29 cellular contexts compared by ENCODE assay signal in the genomic region with DNA sequence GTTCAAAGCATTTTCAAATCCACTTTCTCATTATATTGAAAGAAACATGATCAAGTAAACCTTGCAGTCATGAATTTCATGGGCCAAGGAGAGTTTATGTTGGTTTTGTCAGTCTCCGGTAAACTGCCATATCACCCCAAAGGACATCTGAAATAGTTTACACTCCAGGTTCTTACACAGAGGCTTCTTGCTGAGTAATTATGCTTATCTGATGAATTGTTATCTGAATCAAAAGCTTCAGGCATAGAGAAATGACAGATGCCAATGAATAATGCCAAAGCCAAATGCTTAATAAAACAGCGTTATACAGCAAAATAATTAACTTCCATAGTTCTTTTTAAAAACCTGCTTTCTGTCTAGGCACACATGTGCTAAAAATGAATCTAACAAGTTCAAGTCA.
"Had no signal": no experiment of that assay in that cellular context is flagged by ENCODE, and none has a peak within 500 bp of the region (broad histone marks: within the 10 kb centered on the region; RNA-seq: fewer than 3 reads in every experiment).

No MANE protein-coding gene starts in this region.

- FAIRE-seq: astrocyte, endometrium, endothelial cell of umbilical vein, frontal cortex had no signal

- H3K4me1 Mint-ChIP-seq: activated T-helper 17 cell treated with anti-CD3 and anti-CD28 coated beads, Interleukin-2, amount 50 U/mL, for 72 hours; T-helper 17 cell had no signal

- H3K4me1 ChIP-seq: colonic mucosa, esophagus squamous epithelium had no signal

- H3K27ac Mint-ChIP-seq: activated CD8-positive, alpha-beta T cell treated with anti-CD3 and anti-CD28 coated beads for 36 hours; activated naive CD8-positive, alpha-beta T cell; activated T-helper 17 cell treated with anti-CD3 and anti-CD28 coated beads, Interleukin-2, amount 50 U/mL, for 72 hours; T-helper 17 cell; T-helper 2 cell treated with Interferon-gamma antibody and Interleukin-4, amounts not matched to agents 5 μg/mL and 100 μg/mL, for 36 hours; WTC11 had no signal

- H3K36me3 ChIP-seq: colonic mucosa, esophagus squamous epithelium had no signal

- H3K4me3 ChIP-seq: colonic mucosa, esophagus squamous epithelium had no signal

- H3K4me3 Mint-ChIP-seq: activated CD8-positive, alpha-beta T cell treated with anti-CD3 and anti-CD28 coated beads for 36 hours; activated naive CD8-positive, alpha-beta T cell; activated T-cell treated with anti-CD3 and anti-CD28 coated beads, Interleukin-2, amount 50 U/mL, for 4 hours; activated T-helper 17 cell treated with anti-CD3 and anti-CD28 coated beads, Interleukin-2, amount 50 U/mL, for 72 hours; T-helper 17 cell; T-helper 2 cell treated with Interferon-gamma antibody and Interleukin-4, amounts not matched to agents 5 μg/mL and 100 μg/mL, for 36 hours; WTC11 had no signal

- H3K27ac ChIP-seq: colonic mucosa, epithelial cell of prostate, esophagus squamous epithelium had no signal

- H3K27me3 ChIP-seq: colonic mucosa, esophagus squamous epithelium had no signal

- H3K9me3 Mint-ChIP-seq: activated T-cell treated with anti-CD3 and anti-CD28 coated beads, Interleukin-2, amount 50 U/mL, for 4 hours; activated T-helper 17 cell treated with anti-CD3 and anti-CD28 coated beads, Interleukin-2, amount 50 U/mL, for 72 hours; T-helper 2 cell treated with Interferon-gamma antibody and Interleukin-4, amounts not matched to agents 5 μg/mL and 100 μg/mL, for 36 hours had no signal

- H3K9me3 ChIP-seq: colonic mucosa, esophagus squamous epithelium had no signal

- H3K27me3 Mint-ChIP-seq: activated CD8-positive, alpha-beta T cell treated with anti-CD3 and anti-CD28 coated beads for 36 hours; activated T-helper 17 cell treated with anti-CD3 and anti-CD28 coated beads, Interleukin-2, amount 50 U/mL, for 72 hours; T-helper 17 cell had no signal

- ATAC-seq: activated CD4-positive, CD25-positive, alpha-beta regulatory T cell treated with anti-CD3 and anti-CD28 coated beads, Interleukin-2, amount 50 U/mL, for 24 hours; activated CD8-positive, alpha-beta T cell treated with anti-CD3 and anti-CD28 coated beads for 36 hours; activated T-cell treated with anti-CD3 and anti-CD28 coated beads, Interleukin-2, amount 50 U/mL, for 4 hours; activated T-helper 17 cell treated with anti-CD3 and anti-CD28 coated beads, Interleukin-2, amount 50 U/mL, for 72 hours; T-helper 17 cell; WTC11 had no signal

- H3K36me3 Mint-ChIP-seq: activated naive CD8-positive, alpha-beta T cell; WTC11 had no signal

- DNase-seq: activated CD4-positive, alpha-beta T cell treated with anti-CD3 and anti-CD28 coated beads for 48 hours; activated CD4-positive, alpha-beta T cell treated with anti-CD3 and anti-CD28 coated beads, Interleukin-2, amount 50 U/mL, for 1 hour; activated CD4-positive, alpha-beta T cell treated with anti-CD3 and anti-CD28 coated beads, Interleukin-2, amount 50 U/mL, for 48 hours; activated CD8-positive, alpha-beta memory T cell treated with anti-CD3 and anti-CD28 coated beads for 24 hours; activated CD8-positive, alpha-beta T cell treated with anti-CD3 and anti-CD28 coated beads for 36 hours; activated effector memory CD4-positive, alpha-beta T cell treated with Interleukin-2 at 50 U/mL for 16 hours; activated gamma-delta T cell treated with Interleukin-2 at 50 U/mL for 16 hours; activated naive CD4-positive, alpha-beta T cell treated with anti-CD3 and anti-CD28 coated beads, Interleukin-2, amount 50 U/mL, for 16 hours; activated naive CD4-positive, alpha-beta T cell treated with Interleukin-2 at 50 U/mL for 16 hours; activated T-cell treated with anti-CD3 and anti-CD28 coated beads, Interleukin-2, amount 50 U/mL, for 4 hours; amniotic stem cell; anterior cingulate cortex; caudate nucleus; colonic mucosa; effector CD8-positive, alpha-beta T cell; esophagus squamous epithelium; head of caudate nucleus; T-helper 1 cell; T-helper 17 cell had no signal
